In the genomic region with DNA sequence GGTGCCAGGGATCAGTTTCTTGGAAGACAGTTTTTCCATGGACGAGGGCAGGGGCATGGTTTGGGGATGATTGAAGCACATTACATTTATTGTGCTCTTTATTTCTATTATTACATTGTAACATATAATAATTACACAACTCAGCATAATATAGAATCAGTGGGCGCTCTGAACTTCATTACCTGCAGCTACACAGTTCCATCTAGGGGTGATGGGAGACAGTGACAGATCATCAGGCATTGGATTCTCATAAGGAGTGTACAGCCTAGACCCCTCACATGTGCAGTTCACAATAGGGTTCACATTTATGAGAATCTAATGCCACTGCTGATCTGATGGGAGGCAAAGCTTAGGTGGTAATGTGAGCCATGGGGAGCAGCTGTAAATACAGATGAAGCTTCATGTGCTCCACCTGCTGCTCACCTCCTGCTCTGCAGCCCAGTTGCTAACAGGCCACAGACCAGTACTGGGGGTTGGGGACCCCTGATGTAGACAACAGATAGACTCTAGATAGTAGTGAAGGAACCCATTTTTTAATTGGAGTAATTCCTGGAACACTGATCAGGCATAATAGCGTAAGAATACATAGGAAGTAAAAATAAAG, we compare ENCODE assay signal across 9 cellular contexts. TPM values are rescaled to one million over a fixed set of nuclear protein-coding genes. Genes with fewer than 3 reads are reported as not detected.
DNase-seq lines count a peak whose midpoint lies in the region; ATAC-seq and TF ChIP-seq lines count a peak whose summit lies in the region.
"Had no signal": no experiment of that assay in that cellular context is flagged by ENCODE, and none has a peak within 500 bp of the region (broad histone marks: within the 10 kb centered on the region; RNA-seq: fewer than 3 reads in every experiment).

No MANE protein-coding gene starts in this region.

- 91% methylated on average over 3 of the region's 3 CpGs for WGBS in right cardiac atrium

- CTCF ChIA-PET in PC-9 (lab: Charles Lee), result interaction anchor here (0.5 to 1.2 kb wide), 2 partner anchors 418 to 425 kb away, joined by 3 to 8 read pairs; no protein-coding TSS in a partner anchor

- no peaks in the 10 kb centered on the region for H4K20me1 ChIP-seq in PC-9 (ENCODE audit: insufficient read depth)

- H3K4me1 ChIP-seq in PC-9 (replicated peaks; ENCODE audit: insufficient read depth) (no peaks in the 10 kb centered on the region), right cardiac atrium (ENCODE audit: control insufficient read depth, insufficient read depth, low read length) (no peaks in the 10 kb centered on the region)

- no peaks in the 10 kb centered on the region for H3F3A ChIP-seq in PC-9 (ENCODE audit: insufficient read depth, low read depth)

- POLR2A ChIA-PET in PC-9 (lab: Charles Lee; ENCODE audit: unreplicated experiment), result no interaction called here

- no peak overlapping the region for H3K4me3 ChIP-seq in PC-9
- no peak overlapping the region for H3K4me3 ChIP-seq in right cardiac atrium (ENCODE audit: low read length)

- H2AFZ ChIP-seq in PC-9, result no peak overlapping the region; the same call in 1 of the 2 replicates

- ATAC-seq in GM21529 (IDR thresholded peaks at IDR 0.05; ENCODE audit: unreplicated experiment) (peak; percentile 58), right cardiac atrium (no peak), GM21825 (IDR thresholded peaks at IDR 0.05; ENCODE audit: unreplicated experiment) (no peak)

- H3K9me3 ChIP-seq in PC-9 (ENCODE audit: insufficient read depth, low read depth), result no peaks in the 10 kb centered on the region; the same call in 1 of the 2 replicates
- H3K9me3 ChIP-seq in right cardiac atrium (ENCODE audit: control insufficient read depth, low read length), result no peaks in the 10 kb centered on the region

- no peaks in the 10 kb centered on the region for H3K79me2 ChIP-seq in PC-9 (ENCODE audit: low read depth)

- no peaks in the 10 kb centered on the region for H3K9me2 ChIP-seq in PC-9 (ENCODE audit: insufficient read depth)

- no peaks in the 10 kb centered on the region for H3K27me3 ChIP-seq in PC-9 (ENCODE audit: insufficient read depth, low read depth)
- no peaks in the 10 kb centered on the region for H3K27me3 ChIP-seq in right cardiac atrium (ENCODE audit: control insufficient read depth, insufficient read depth)

- peak; percentile 68 for TF ChIP-seq CTCF in PC-9 (conservative IDR thresholded peaks at IDR 0.05)

- no peak overlapping the region for H3K27ac ChIP-seq in PC-9
- no peak overlapping the region for H3K27ac ChIP-seq in right cardiac atrium (ENCODE audit: low read length)

- BruUV-seq in PC-9 (replicated peaks; lab: Mats Ljungman, UMichigan), result no TSS peak

- peak; percentile 12 for DNase-seq in Daoy (ENCODE audit: low read depth)
- DNase-seq in PC-9, result peak in 1 of 2 experiments; percentile 3
- DNase-seq in iris pigment epithelial cell (ENCODE audit: low read depth), result peak; percentile 15
- no peak for DNase-seq in HuH-7.5 (ENCODE audit: low spot score)
- no peak for DNase-seq in right cardiac atrium
- no peak for DNase-seq in stimulated activated CD4-positive, alpha-beta T cell treated with anti-CD3 and anti-CD28 coated beads, Interleukin-2, amount 100 ng/mL, for 24 hours
- DNase-seq: activated CD4-positive, alpha-beta T cell treated with anti-CD3 and anti-CD28 coated beads, Interleukin-2, amount 10 ng/mL, durations not matched to agents 7 days and 5 days had no signal

- H3K4me2 ChIP-seq in PC-9, result no peak overlapping the region

- H3K36me3 ChIP-seq in PC-9 (ENCODE audit: low read depth), result no peaks in the 10 kb centered on the region

- intact Hi-C loops in PC-9 (cut with micrococcal nuclease; ENCODE audit: unreplicated experiment) (loop anchor here (1.0 to 10.0 kb wide), 3 partner anchors 121 to 427 kb away; no protein-coding TSS in a partner anchor), right cardiac atrium (cut with DNase I) (no loop called here)

RNA-seq across cellular contexts. Expression of a gene that starts 41.5 kb away (rescaled TPM):
- total RNA-seq in Daoy (2014; rRNA removed; shearing (Covaris generic)), result not detected in 2 replicates
- total RNA-seq in PC-9 (2021), result not detected in 2 replicates
- total RNA-seq in right cardiac atrium, result not detected
- polyA plus RNA-seq in right cardiac atrium, result not detected
- total RNA-seq: activated CD4-positive, alpha-beta T cell treated with anti-CD3 and anti-CD28 coated beads, Interleukin-2, amount 10 ng/mL, durations not matched to agents 7 days and 5 days had no signal

Comparison
In these comparisons a context has a peak if more than half of its experiments do, and no peak if none do; other contexts are left out.
1. DNase-seq: peak in Daoy (single experiment) and iris pigment epithelial cell (single experiment); none in HuH-7.5 (single experiment), right cardiac atrium (0 of 3) and stimulated activated CD4-positive, alpha-beta T cell treated with anti-CD3 and anti-CD28 coated beads, Interleukin-2, amount 100 ng/mL, for 24 hours (0 of 2).